In the genomic region with DNA sequence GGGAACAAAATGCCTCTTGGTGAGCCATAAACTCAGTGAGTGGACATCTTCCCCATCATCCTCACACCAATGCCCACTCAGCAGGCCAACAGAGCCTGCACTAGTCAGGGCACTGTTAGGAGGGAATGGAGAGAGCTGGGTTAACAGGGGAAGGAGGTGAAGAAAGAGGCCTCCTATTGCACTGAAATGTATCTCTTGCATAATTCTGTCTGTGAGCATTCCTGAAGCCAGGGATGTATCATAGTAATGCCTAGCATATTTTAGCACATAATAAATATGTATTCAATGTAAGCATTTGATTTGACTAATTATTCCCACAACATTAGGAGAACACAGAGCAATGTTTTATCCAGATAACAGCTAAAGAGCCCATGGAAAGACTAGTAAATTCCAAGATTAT, we compare ENCODE assay signal across 31 cellular contexts.
DNase-seq lines count a peak whose midpoint lies in the region; TF ChIP-seq lines count a peak whose summit lies in the region.
"Had no signal": no experiment of that assay in that cellular context is flagged by ENCODE, and none has a peak within 500 bp of the region (broad histone marks: within the 10 kb centered on the region; RNA-seq: fewer than 3 reads in every experiment).

No MANE protein-coding gene starts in this region.

- no peaks in the 10 kb centered on the region for H3K9me3 Mint-ChIP-seq in MCF 10A (ENCODE audit: unreplicated experiment)
- H3K9me3 Mint-ChIP-seq in neural progenitor cell, result no peaks in the 10 kb centered on the region
- H3K9me3 Mint-ChIP-seq: activated naive CD4-positive, alpha-beta T cell treated with anti-CD3 and anti-CD28 coated beads, Interleukin-2, amount 50 U/mL, for 24 hours; activated T-helper 17 cell treated with anti-CD3 and anti-CD28 coated beads, Interleukin-2, amount 50 U/mL, for 72 hours; natural killer cell; T-helper 2 cell treated with Interferon-gamma antibody and Interleukin-4, amounts not matched to agents 5 μg/mL and 100 μg/mL, for 36 hours had no signal

- CTCF ChIA-PET in MCF 10A (lab: Yijun Ruan, JAX), result interaction anchor here (1.0 to 4.3 kb wide), 3 partner anchors 8 to 659 kb away, joined by 4 to 33 read pairs (median 7); no protein-coding TSS in a partner anchor

- H3K4me1 Mint-ChIP-seq in MCF 10A (ENCODE audit: insufficient read depth, unreplicated experiment), result peaks cover 8% of the 10 kb centered on the region
- peaks cover 11% of the 10 kb centered on the region for H3K4me1 Mint-ChIP-seq in neural progenitor cell
- H3K4me1 Mint-ChIP-seq: activated naive CD4-positive, alpha-beta T cell treated with anti-CD3 and anti-CD28 coated beads, Interleukin-2, amount 50 U/mL, for 24 hours; activated T-helper 17 cell treated with anti-CD3 and anti-CD28 coated beads, Interleukin-2, amount 50 U/mL, for 72 hours; natural killer cell had no signal

- H3K36me3 ChIP-seq in breast epithelium (no peaks in the 10 kb centered on the region), adipocyte (ENCODE audit: control insufficient read depth, insufficient read depth, low read length, severe bottlenecking) (no peaks in the 10 kb centered on the region), neural progenitor cell (no peaks in the 10 kb centered on the region), suprapubic skin (no peaks in the 10 kb centered on the region)
- H3K36me3 ChIP-seq: BLaER1, cardiac muscle cell, colonic mucosa, gastroesophageal sphincter, Peyer's patch, upper lobe of right lung had no signal

- TF ChIP-seq POLR2A in breast epithelium (IDR thresholded peaks at IDR 0.05), result no peak
- TF ChIP-seq POLR2A in suprapubic skin (IDR thresholded peaks at IDR 0.05), result no peak

- H3K79me2 ChIP-seq in neural progenitor cell (ENCODE audit: low read depth), result no peaks in the 10 kb centered on the region
- H3K79me2 ChIP-seq: hepatocyte had no signal

- no peaks in the 10 kb centered on the region for H3K27me3 Mint-ChIP-seq in MCF 10A (ENCODE audit: insufficient read depth, unreplicated experiment)
- H3K27me3 Mint-ChIP-seq in neural progenitor cell (ENCODE audit: insufficient read depth, low read depth), result peaks cover 3% of the 10 kb centered on the region
- H3K27me3 Mint-ChIP-seq: activated CD4-positive, alpha-beta T cell treated with anti-CD3 and anti-CD28 coated beads for 36 hours; activated naive CD4-positive, alpha-beta T cell treated with anti-CD3 and anti-CD28 coated beads, Interleukin-2, amount 50 U/mL, for 24 hours; activated T-helper 17 cell treated with anti-CD3 and anti-CD28 coated beads, Interleukin-2, amount 50 U/mL, for 72 hours had no signal

- no peak for TF ChIP-seq CTCF in MCF 10A (IDR thresholded peaks at IDR 0.05; ENCODE audit: unreplicated experiment)
- no peak for TF ChIP-seq CTCF in breast epithelium (IDR thresholded peaks at IDR 0.05)
- TF ChIP-seq CTCF in neural progenitor cell (IDR thresholded peaks at IDR 0.05), result no peak
- no peak for TF ChIP-seq CTCF in suprapubic skin (IDR thresholded peaks at IDR 0.05)

- H3K27me3 ChIP-seq in breast epithelium (no peaks in the 10 kb centered on the region), adipocyte (replicated peaks; ENCODE audit: control insufficient read depth, insufficient read depth, low read length) (no peaks in the 10 kb centered on the region), neural progenitor cell (no peaks in the 10 kb centered on the region), suprapubic skin (no peaks in the 10 kb centered on the region)
- H3K27me3 ChIP-seq: BLaER1, cardiac muscle cell, colonic mucosa, gastroesophageal sphincter, hepatocyte, Peyer's patch, upper lobe of right lung had no signal

- POLR2A ChIA-PET in MCF 10A (lab: Yijun Ruan, JAX), result interaction anchor here (0.6 to 1.0 kb wide), 3 partner anchors 8 to 695 kb away, joined by 3 to 6 read pairs (median 5); no protein-coding TSS in a partner anchor

- H3K4me3 ChIP-seq in breast epithelium (no peak overlapping the region), adipocyte (ENCODE audit: low read length) (no peak overlapping the region), neural progenitor cell (no peak overlapping the region), suprapubic skin (no peak overlapping the region)
- H3K4me3 ChIP-seq: BLaER1, cardiac muscle cell, colonic mucosa, gastroesophageal sphincter, hepatocyte, lung, Peyer's patch, upper lobe of right lung had no signal

- H3K9ac ChIP-seq in adipocyte (ENCODE audit: low read length) (no peak overlapping the region), neural progenitor cell (no peak overlapping the region)
- H3K9ac ChIP-seq: BLaER1 had no signal

- no TSS peak for BruUV-seq in MCF 10A (replicated peaks; lab: Mats Ljungman, UMichigan)

- H3K4me3 Mint-ChIP-seq in MCF 10A (ENCODE audit: unreplicated experiment) (no peak overlapping the region), neural progenitor cell (no peak overlapping the region)
- H3K4me3 Mint-ChIP-seq: activated CD4-positive, alpha-beta T cell treated with anti-CD3 and anti-CD28 coated beads for 36 hours; activated CD8-positive, alpha-beta T cell treated with anti-CD3 and anti-CD28 coated beads, Interleukin-2, amount 10 ng/mL, durations not matched to agents 7 days and 5 days; activated naive CD4-positive, alpha-beta T cell treated with anti-CD3 and anti-CD28 coated beads, Interleukin-2, amount 50 U/mL, for 24 hours; activated T-helper 17 cell treated with anti-CD3 and anti-CD28 coated beads, Interleukin-2, amount 50 U/mL, for 72 hours; natural killer cell; T-helper 2 cell treated with Interferon-gamma antibody and Interleukin-4, amounts not matched to agents 5 μg/mL and 100 μg/mL, for 36 hours had no signal

- peak; percentile 17 for DNase-seq in MCF 10A (ENCODE audit: unreplicated experiment)
- DNase-seq in breast epithelium (ENCODE audit: low spot score in 2 of 2), result no peak
- peak; percentile 74 for DNase-seq in adipocyte (ENCODE audit: low read depth)
- DNase-seq in fibroblast of peridontal ligament (ENCODE audit: extremely low read depth), result peak; percentile 45
- DNase-seq in kidney glomerular epithelial cell (lab: John Stamatoyannopoulos, UW), result no peak
- no peak for DNase-seq in neural progenitor cell (ENCODE audit: low spot score)
- DNase-seq in middle frontal gyrus (ENCODE audit: extremely low spot score, low spot score), result no peak
- DNase-seq in suprapubic skin (ENCODE audit: low spot score in 2 of 2), result no peak
- DNase-seq: 8988T; activated CD4-positive, alpha-beta T cell treated with anti-CD3 and anti-CD28 coated beads for 36 hours; activated CD8-positive, alpha-beta T cell treated with anti-CD3 and anti-CD28 coated beads, Interleukin-2, amount 10 ng/mL, durations not matched to agents 7 days and 5 days; anterior cingulate cortex; colonic mucosa; effector CD8-positive, alpha-beta T cell; natural killer cell; NCI-H146; NCI-H2107; NCI-H774; Peyer's patch; SHP77 treated with DMSO at 0.1 percent for 48 hours; stimulated activated naive CD4-positive, alpha-beta T cell; upper lobe of right lung had no signal

- H3K27ac ChIP-seq in breast epithelium (no peak overlapping the region), neural progenitor cell (no peak overlapping the region), suprapubic skin (no peak overlapping the region)
- H3K27ac ChIP-seq: BLaER1, cardiac muscle cell, colonic mucosa, epithelial cell of prostate, gastroesophageal sphincter, hepatocyte, Peyer's patch, upper lobe of right lung had no signal

- H3K36me3 Mint-ChIP-seq in MCF 10A (ENCODE audit: insufficient read depth, unreplicated experiment), result no peaks in the 10 kb centered on the region
- H3K36me3 Mint-ChIP-seq in neural progenitor cell, result peaks cover 2% of the 10 kb centered on the region
- H3K36me3 Mint-ChIP-seq: activated naive CD4-positive, alpha-beta T cell treated with anti-CD3 and anti-CD28 coated beads, Interleukin-2, amount 50 U/mL, for 24 hours; natural killer cell had no signal

- no peak overlapping the region for H2AFZ ChIP-seq in neural progenitor cell (replicated peaks)
- H2AFZ ChIP-seq: hepatocyte had no signal

- intact Hi-C loops in MCF 10A (cut with micrococcal nuclease) (loop anchor here (5.0 kb wide), 3 partner anchors 227 to 457 kb away; no protein-coding TSS in a partner anchor), breast epithelium (cut with DNase I; ENCODE audit: low total_unique reads) (no loop called here)

- H3K9me3 ChIP-seq in breast epithelium, result no peaks in the 10 kb centered on the region
- no peaks in the 10 kb centered on the region for H3K9me3 ChIP-seq in adipocyte (ENCODE audit: control insufficient read depth, low read length)
- H3K9me3 ChIP-seq in neural progenitor cell (ENCODE audit: low read depth), result no peaks in the 10 kb centered on the region
- H3K9me3 ChIP-seq in suprapubic skin, result no peaks in the 10 kb centered on the region
- H3K9me3 ChIP-seq: BLaER1, colonic mucosa, gastroesophageal sphincter, Peyer's patch, upper lobe of right lung had no signal

- no peaks in the 10 kb centered on the region for H3F3A ChIP-seq in neural progenitor cell (ENCODE audit: low read depth)

- H3K4me2 ChIP-seq in neural progenitor cell, result no peak overlapping the region
- H3K4me2 ChIP-seq: BLaER1, hepatocyte had no signal

- TF ChIP-seq EP300 in suprapubic skin (IDR thresholded peaks at IDR 0.05), result no peak

- H3K27ac Mint-ChIP-seq in MCF 10A (ENCODE audit: low read depth, unreplicated experiment) (no peak overlapping the region), neural progenitor cell (no peak overlapping the region)
- H3K27ac Mint-ChIP-seq: activated CD4-positive, alpha-beta T cell treated with anti-CD3 and anti-CD28 coated beads for 36 hours; activated CD8-positive, alpha-beta T cell treated with anti-CD3 and anti-CD28 coated beads, Interleukin-2, amount 10 ng/mL, durations not matched to agents 7 days and 5 days; activated naive CD4-positive, alpha-beta T cell treated with anti-CD3 and anti-CD28 coated beads, Interleukin-2, amount 50 U/mL, for 24 hours; activated T-helper 17 cell treated with anti-CD3 and anti-CD28 coated beads, Interleukin-2, amount 50 U/mL, for 72 hours; natural killer cell; T-helper 2 cell treated with Interferon-gamma antibody and Interleukin-4, amounts not matched to agents 5 μg/mL and 100 μg/mL, for 36 hours had no signal

- H4K20me1 ChIP-seq in neural progenitor cell (ENCODE audit: low read depth), result no peaks in the 10 kb centered on the region
- H4K20me1 ChIP-seq: BLaER1 had no signal

- no peaks in the 10 kb centered on the region for H3K4me1 ChIP-seq in breast epithelium
- H3K4me1 ChIP-seq in adipocyte (ENCODE audit: control insufficient read depth, insufficient read depth, low read length), result peaks cover 13% of the 10 kb centered on the region
- H3K4me1 ChIP-seq in neural progenitor cell, result peaks cover 38% of the 10 kb centered on the region
- no peaks in the 10 kb centered on the region for H3K4me1 ChIP-seq in suprapubic skin
- H3K4me1 ChIP-seq: BLaER1, colonic mucosa, gastroesophageal sphincter, Peyer's patch, upper lobe of right lung had no signal

Comparison
In these comparisons a context has a peak if more than half of its experiments do, and no peak if none do; other contexts are left out.
1. DNase-seq: peak in MCF 10A (single experiment), adipocyte (single experiment) and fibroblast of peridontal ligament (single experiment); none in breast epithelium (0 of 2), kidney glomerular epithelial cell (single experiment), neural progenitor cell (single experiment), middle frontal gyrus (single experiment) and suprapubic skin (0 of 2).